1 cellular context compared by ENCODE assay signal in genomic region chr4:109172301-109172700, GRCh38.
TF ChIP-seq lines count a peak whose summit lies in the region.

No MANE protein-coding gene starts in this region.

TF ChIP-seq in K562, 482 proteins besides CTCF, POLR2A, EP300 and RAD21 (continued from another document):
- no peak for TF ChIP-seq HBP1 (CRISPR knock-in tag; IDR thresholded peaks at IDR 0.05)
- TF ChIP-seq ZNF318 (IDR thresholded peaks at IDR 0.05; ENCODE audit: borderline replicate concordance in 1 of 2, low read depth in 1 of 2) = no peak
- TF ChIP-seq ATF7 (IDR thresholded peaks at IDR 0.05) = no peak
- TF ChIP-seq CAMTA2 (CRISPR knock-in tag; conservative IDR thresholded peaks at IDR 0.05) = no peak
- no peak for TF ChIP-seq TGIF2 (CRISPR knock-in tag; IDR thresholded peaks at IDR 0.05)
